In the genomic region with DNA sequence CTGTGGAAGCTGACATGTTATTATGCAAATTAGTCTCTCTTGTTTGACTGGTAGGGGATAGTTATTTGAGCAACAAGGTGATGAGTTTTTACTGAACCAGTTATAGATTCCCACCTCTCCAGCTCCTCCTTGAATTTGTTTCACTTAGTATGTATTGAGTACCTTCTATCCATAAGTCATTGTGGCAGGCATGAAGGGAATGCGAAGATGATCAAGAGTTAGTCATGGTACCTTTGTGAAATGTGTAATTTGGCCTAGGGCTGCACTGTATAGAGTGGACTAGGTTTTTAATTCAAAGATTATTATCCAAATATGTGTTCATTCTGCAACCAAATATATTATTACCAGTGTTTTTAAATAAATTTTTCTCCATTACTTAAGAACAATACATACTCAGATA, we compare ENCODE assay signal across 23 cellular contexts.
DNase-seq lines count a peak whose midpoint lies in the region; ATAC-seq, FAIRE-seq and TF ChIP-seq lines count a peak whose summit lies in the region.
"Had no signal": no experiment of that assay in that cellular context is flagged by ENCODE, and none has a peak within 500 bp of the region (broad histone marks: within the 10 kb centered on the region; RNA-seq: fewer than 3 reads in every experiment).

No MANE protein-coding gene starts in this region.

- H3K4me1 Mint-ChIP-seq in activated T-helper 1 cell treated with anti-CD3 and anti-CD28 coated beads, Interleukin-12 subunit alpha, Interleukin-12 subunit beta, Interleukin-2, Interleukin-4 antibody, amounts not matched to agents 30 ng/mL and 10 ng/mL and 1 ng/mL, durations not matched to agents 14 hours and 24 hours and 36 hours (ENCODE audit: low read depth), result peaks cover 18% of the 10 kb centered on the region
- H3K4me1 Mint-ChIP-seq: B cell, T-cell had no signal

- H3K27ac Mint-ChIP-seq in activated T-helper 1 cell treated with anti-CD3 and anti-CD28 coated beads, Interleukin-12 subunit alpha, Interleukin-12 subunit beta, Interleukin-2, Interleukin-4 antibody, amounts not matched to agents 30 ng/mL and 10 ng/mL and 1 ng/mL, durations not matched to agents 14 hours and 24 hours and 36 hours, result no peak overlapping the region
- H3K27ac Mint-ChIP-seq: B cell, T-cell had no signal

- H3K4me3 ChIP-seq in PC-3 (ENCODE audit: low read length), result no peak overlapping the region
- H3K4me3 ChIP-seq in bronchial epithelial cell (ENCODE audit: low read depth, low read length), result no peak overlapping the region
- H3K4me3 ChIP-seq: Peyer's patch had no signal

- H3K4me3 Mint-ChIP-seq in activated T-helper 1 cell treated with anti-CD3 and anti-CD28 coated beads, Interleukin-12 subunit alpha, Interleukin-12 subunit beta, Interleukin-2, Interleukin-4 antibody, amounts not matched to agents 30 ng/mL and 10 ng/mL and 1 ng/mL, durations not matched to agents 14 hours and 24 hours and 36 hours, result no peak overlapping the region
- H3K4me3 Mint-ChIP-seq: B cell; CD8-positive, alpha-beta memory T cell; T-cell had no signal

- no peaks in the 10 kb centered on the region for H3K9me3 ChIP-seq in PC-3 (ENCODE audit: low read length)
- H3K9me3 ChIP-seq: Peyer's patch had no signal

- peaks cover 4% of the 10 kb centered on the region; the same call in 1 of the 2 replicates for H3K4me1 ChIP-seq in PC-3 (ENCODE audit: insufficient read depth, low read length)
- H3K4me1 ChIP-seq: Peyer's patch had no signal

- peak; percentile 75 for ATAC-seq in PC-3
- ATAC-seq: T-cell had no signal

- BruUV-seq in PC-3 (replicated peaks; lab: Mats Ljungman, UMichigan), result no TSS peak

- peaks cover 4% of the 10 kb centered on the region for H3K9me3 Mint-ChIP-seq in activated T-helper 1 cell treated with anti-CD3 and anti-CD28 coated beads, Interleukin-12 subunit alpha, Interleukin-12 subunit beta, Interleukin-2, Interleukin-4 antibody, amounts not matched to agents 30 ng/mL and 10 ng/mL and 1 ng/mL, durations not matched to agents 14 hours and 24 hours and 36 hours

- no peaks in the 10 kb centered on the region for H3F3A ChIP-seq in PC-3 (ENCODE audit: low read length, unreplicated experiment)

- no peak overlapping the region for H3K27ac ChIP-seq in PC-3 (ENCODE audit: low read length)
- H3K27ac ChIP-seq: C4-2B, Peyer's patch had no signal

- TF ChIP-seq CTCF in PC-3 (conservative IDR thresholded peaks at IDR 0.05; ENCODE audit: low read depth, low read length) (no peak), bronchial epithelial cell (IDR thresholded peaks at IDR 0.05; ENCODE audit: insufficient read depth, low read length, severe bottlenecking) (no peak)

- H3K27me3 Mint-ChIP-seq in activated T-helper 1 cell treated with anti-CD3 and anti-CD28 coated beads, Interleukin-12 subunit alpha, Interleukin-12 subunit beta, Interleukin-2, Interleukin-4 antibody, amounts not matched to agents 30 ng/mL and 10 ng/mL and 1 ng/mL, durations not matched to agents 14 hours and 24 hours and 36 hours (ENCODE audit: insufficient read depth), result no peaks in the 10 kb centered on the region
- H3K27me3 Mint-ChIP-seq: B cell; CD8-positive, alpha-beta memory T cell; T-cell had no signal

- POLR2A ChIA-PET in PC-3 (lab: Charles Lee; ENCODE audit: unreplicated experiment), result interaction anchor here (0.6 kb wide), 1 partner anchor 149 kb away, joined by 3 read pairs; no protein-coding TSS in a partner anchor

- H3K36me3 Mint-ChIP-seq in activated T-helper 1 cell treated with anti-CD3 and anti-CD28 coated beads, Interleukin-12 subunit alpha, Interleukin-12 subunit beta, Interleukin-2, Interleukin-4 antibody, amounts not matched to agents 30 ng/mL and 10 ng/mL and 1 ng/mL, durations not matched to agents 14 hours and 24 hours and 36 hours (ENCODE audit: low read depth), result peaks cover 27% of the 10 kb centered on the region

- DNase-seq in HPDE6-E6E7 (ENCODE audit: extremely low spot score), result peak; percentile 42
- peak; percentile 65 for DNase-seq in PC-3
- peak; percentile 88 for DNase-seq in bronchial epithelial cell (ENCODE audit: low read depth)
- DNase-seq in kidney tubule cell (ENCODE audit: low spot score), result peak; percentile 24
- DNase-seq in RPMI8226, result no peak
- no peak for DNase-seq in activated T-helper 1 cell treated with anti-CD3 and anti-CD28 coated beads, Interleukin-12 subunit alpha, Interleukin-12 subunit beta, Interleukin-2, Interleukin-4 antibody, amounts not matched to agents 30 ng/mL and 10 ng/mL and 1 ng/mL, durations not matched to agents 14 hours and 24 hours and 36 hours (ENCODE audit: low spot score)
- DNase-seq in midbrain (lab: John Stamatoyannopoulos, UW), result no peak
- DNase-seq: CD8-positive, alpha-beta memory T cell; DMS 273 treated with DMSO at 0.1 percent for 48 hours; DMS79; H7; KBM-7; MM.1S; NCI-H2029 treated with DMSO at 0.1 percent for 48 hours; NCI-H526 treated with DMSO at 0.1 percent for 48 hours; Peyer's patch; SHP77; T-cell had no signal

- no peaks in the 10 kb centered on the region for H3K36me3 ChIP-seq in PC-3 (ENCODE audit: low read depth, low read length)
- H3K36me3 ChIP-seq in bronchial epithelial cell (ENCODE audit: control insufficient read depth, insufficient read depth, low read length), result no peaks in the 10 kb centered on the region
- H3K36me3 ChIP-seq: Peyer's patch had no signal

- no peak overlapping the region for H3K4me2 ChIP-seq in PC-3 (ENCODE audit: low read length)

- no peaks in the 10 kb centered on the region for H3K9me2 ChIP-seq in PC-3 (replicated peaks; ENCODE audit: low read length)

- intact Hi-C loops in PC-3 (cut with micrococcal nuclease), result no loop called here
- intact Hi-C loops in activated T-helper 1 cell treated with anti-CD3 and anti-CD28 coated beads, Interleukin-12 subunit alpha, Interleukin-12 subunit beta, Interleukin-2, Interleukin-4 antibody, amounts not matched to agents 30 ng/mL and 10 ng/mL and 1 ng/mL, durations not matched to agents 14 hours and 24 hours and 36 hours (cut with micrococcal nuclease), result no loop called here

- no peak overlapping the region for H2AFZ ChIP-seq in PC-3 (ENCODE audit: low read length)

- CTCF ChIA-PET in PC-3 (lab: Charles Lee), result no interaction called here

- H3K27me3 ChIP-seq in PC-3 (ENCODE audit: low read length), result no peaks in the 10 kb centered on the region
- H3K27me3 ChIP-seq in bronchial epithelial cell (ENCODE audit: control insufficient read depth, insufficient read depth, low read length), result no peaks in the 10 kb centered on the region
- H3K27me3 ChIP-seq: Peyer's patch had no signal

- FAIRE-seq in bronchial epithelial cell (lab: Jason Lieb, UNC), result no peak
- FAIRE-seq: GM12892, GM19239, HTR-8/SVneo had no signal

- H3K79me2 ChIP-seq in PC-3 (ENCODE audit: low read length), result no peaks in the 10 kb centered on the region

- H4K20me1 ChIP-seq in PC-3 (ENCODE audit: low read length), result no peaks in the 10 kb centered on the region

- no peak overlapping the region for H3K9ac ChIP-seq in PC-3 (ENCODE audit: low read length)

Comparison
In these comparisons a context has a peak if more than half of its experiments do, and no peak if none do; other contexts are left out.
1. DNase-seq: peak in HPDE6-E6E7 (single experiment), PC-3 (single experiment), bronchial epithelial cell (single experiment) and kidney tubule cell (single experiment); none in RPMI8226 (single experiment), activated T-helper 1 cell treated with anti-CD3 and anti-CD28 coated beads, Interleukin-12 subunit alpha, Interleukin-12 subunit beta, Interleukin-2, Interleukin-4 antibody, amounts not matched to agents 30 ng/mL and 10 ng/mL and 1 ng/mL, durations not matched to agents 14 hours and 24 hours and 36 hours (single experiment) and midbrain (single experiment).